In genomic region chr3:129014793-129015345, GRCh38 we compare ENCODE assay signal across 1 cellular context.
TF ChIP-seq lines count a peak whose summit lies in the region.

No MANE protein-coding gene starts in this region.

TF ChIP-seq in SK-N-SH, 30 proteins besides CTCF, POLR2A, EP300 and RAD21 (continued from another document):
- TF ChIP-seq FOXJ3 (CRISPR knock-in tag; IDR thresholded peaks at IDR 0.05) = no peak
